Comparison of ENCODE assay signal across 1 cellular context in the genomic region with DNA sequence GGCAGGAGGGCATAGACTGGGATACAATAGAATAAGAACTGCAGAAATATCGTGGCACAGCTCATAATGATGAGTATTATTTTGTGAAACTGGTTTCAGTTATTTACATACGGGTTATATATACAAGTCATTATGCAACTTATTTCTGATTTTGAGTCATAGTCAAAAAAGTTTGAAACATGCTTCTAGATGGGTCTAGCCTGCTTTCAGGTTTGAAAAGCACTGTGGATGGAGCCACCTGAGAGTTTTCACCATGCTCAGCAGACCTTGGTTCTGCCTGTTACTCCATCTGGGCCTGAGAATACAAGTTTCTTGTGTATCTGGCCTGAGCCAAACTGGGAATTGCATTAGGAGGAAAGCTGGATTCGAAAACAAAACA.
TF ChIP-seq lines count a peak whose summit lies in the region.

No MANE protein-coding gene starts in this region.

TF ChIP-seq in GM12878, 131 proteins besides CTCF, POLR2A, EP300 and RAD21 (continued from another document and continues in another):
- TF ChIP-seq, protein P1, sequence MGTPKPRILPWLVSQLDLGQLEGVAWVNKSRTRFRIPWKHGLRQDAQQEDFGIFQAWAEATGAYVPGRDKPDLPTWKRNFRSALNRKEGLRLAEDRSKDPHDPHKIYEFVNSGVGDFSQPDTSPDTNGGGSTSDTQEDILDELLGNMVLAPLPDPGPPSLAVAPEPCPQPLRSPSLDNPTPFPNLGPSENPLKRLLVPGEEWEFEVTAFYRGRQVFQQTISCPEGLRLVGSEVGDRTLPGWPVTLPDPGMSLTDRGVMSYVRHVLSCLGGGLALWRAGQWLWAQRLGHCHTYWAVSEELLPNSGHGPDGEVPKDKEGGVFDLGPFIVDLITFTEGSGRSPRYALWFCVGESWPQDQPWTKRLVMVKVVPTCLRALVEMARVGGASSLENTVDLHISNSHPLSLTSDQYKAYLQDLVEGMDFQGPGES (IDR thresholded peaks at IDR 0.05), result no peak
- no peak for TF ChIP-seq NFYA (IDR thresholded peaks at IDR 0.05; ENCODE audit: borderline replicate concordance, low read depth, low read length)
- TF ChIP-seq ZNF274 (IDR thresholded peaks at IDR 0.05; ENCODE audit: insufficient read depth, insufficient read length), result no peak
- no peak; the same call in 1 of the 2 replicates for TF ChIP-seq SMC3 (IDR thresholded peaks at IDR 0.05; ENCODE audit: borderline replicate concordance, low read length)
- TF ChIP-seq ASH2L (IDR thresholded peaks at IDR 0.05; ENCODE audit: borderline replicate concordance, low read depth), result no peak
- TF ChIP-seq SIN3A (IDR thresholded peaks at IDR 0.05; ENCODE audit: low read depth, low read length), result no peak
- TF ChIP-seq POLR2AphosphoS5 (IDR thresholded peaks at IDR 0.05; ENCODE audit: low read length), result no peak; the same call in 1 of the 2 replicates
- no peak for TF ChIP-seq CHD2 (IDR thresholded peaks at IDR 0.05; ENCODE audit: borderline replicate concordance, low read depth, low read length)
- TF ChIP-seq, protein P2, sequence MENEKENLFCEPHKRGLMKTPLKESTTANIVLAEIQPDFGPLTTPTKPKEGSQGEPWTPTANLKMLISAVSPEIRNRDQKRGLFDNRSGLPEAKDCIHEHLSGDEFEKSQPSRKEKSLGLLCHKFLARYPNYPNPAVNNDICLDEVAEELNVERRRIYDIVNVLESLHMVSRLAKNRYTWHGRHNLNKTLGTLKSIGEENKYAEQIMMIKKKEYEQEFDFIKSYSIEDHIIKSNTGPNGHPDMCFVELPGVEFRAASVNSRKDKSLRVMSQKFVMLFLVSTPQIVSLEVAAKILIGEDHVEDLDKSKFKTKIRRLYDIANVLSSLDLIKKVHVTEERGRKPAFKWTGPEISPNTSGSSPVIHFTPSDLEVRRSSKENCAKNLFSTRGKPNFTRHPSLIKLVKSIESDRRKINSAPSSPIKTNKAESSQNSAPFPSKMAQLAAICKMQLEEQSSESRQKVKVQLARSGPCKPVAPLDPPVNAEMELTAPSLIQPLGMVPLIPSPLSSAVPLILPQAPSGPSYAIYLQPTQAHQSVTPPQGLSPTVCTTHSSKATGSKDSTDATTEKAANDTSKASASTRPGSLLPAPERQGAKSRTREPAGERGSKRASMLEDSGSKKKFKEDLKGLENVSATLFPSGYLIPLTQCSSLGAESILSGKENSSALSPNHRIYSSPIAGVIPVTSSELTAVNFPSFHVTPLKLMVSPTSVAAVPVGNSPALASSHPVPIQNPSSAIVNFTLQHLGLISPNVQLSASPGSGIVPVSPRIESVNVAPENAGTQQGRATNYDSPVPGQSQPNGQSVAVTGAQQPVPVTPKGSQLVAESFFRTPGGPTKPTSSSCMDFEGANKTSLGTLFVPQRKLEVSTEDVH (IDR thresholded peaks at IDR 0.05; ENCODE audit: low read depth, partially characterized antibody), result no peak
- TF ChIP-seq GABPA (IDR thresholded peaks at IDR 0.05; ENCODE audit: low read depth), result no peak; the same call in 1 of the 2 replicates
- TF ChIP-seq EED (IDR thresholded peaks at IDR 0.05; ENCODE audit: low read depth), result peak; percentile 19; the same call in 1 of the 2 replicates
- no peak for TF ChIP-seq ZNF207 (IDR thresholded peaks at IDR 0.05; ENCODE audit: borderline replicate concordance)
- TF ChIP-seq BCL11A (IDR thresholded peaks at IDR 0.05; ENCODE audit: low read depth, low read length), result 0 out of 2 replicates have a peak, but pooled peaks have one; percentile 27
- peak; percentile 68; the same call in 1 of the 2 replicates for TF ChIP-seq TBL1XR1 (IDR thresholded peaks at IDR 0.05; ENCODE audit: low read depth, low read length)
- TF ChIP-seq IRF4 (IDR thresholded peaks at IDR 0.05; ENCODE audit: low read depth, low read length), result peak; percentile 97
- no peak for TF ChIP-seq CHD4 (IDR thresholded peaks at IDR 0.05)
- TF ChIP-seq NR2F1 (conservative IDR thresholded peaks at IDR 0.05), result 0 out of 2 replicates have a peak, but pooled peaks have one; percentile 43
- no peak for TF ChIP-seq RB1 (IDR thresholded peaks at IDR 0.05; ENCODE audit: borderline replicate concordance)
- peak; percentile 63 for TF ChIP-seq MEF2B (IDR thresholded peaks at IDR 0.05; ENCODE audit: partially characterized antibody, poor library complexity, severe bottlenecking)
- TF ChIP-seq STAT1 (conservative IDR thresholded peaks at IDR 0.05), result no peak
- TF ChIP-seq RFX5 (IDR thresholded peaks at IDR 0.05; ENCODE audit: low read depth, low read length), result no peak
- TF ChIP-seq, protein P3, sequence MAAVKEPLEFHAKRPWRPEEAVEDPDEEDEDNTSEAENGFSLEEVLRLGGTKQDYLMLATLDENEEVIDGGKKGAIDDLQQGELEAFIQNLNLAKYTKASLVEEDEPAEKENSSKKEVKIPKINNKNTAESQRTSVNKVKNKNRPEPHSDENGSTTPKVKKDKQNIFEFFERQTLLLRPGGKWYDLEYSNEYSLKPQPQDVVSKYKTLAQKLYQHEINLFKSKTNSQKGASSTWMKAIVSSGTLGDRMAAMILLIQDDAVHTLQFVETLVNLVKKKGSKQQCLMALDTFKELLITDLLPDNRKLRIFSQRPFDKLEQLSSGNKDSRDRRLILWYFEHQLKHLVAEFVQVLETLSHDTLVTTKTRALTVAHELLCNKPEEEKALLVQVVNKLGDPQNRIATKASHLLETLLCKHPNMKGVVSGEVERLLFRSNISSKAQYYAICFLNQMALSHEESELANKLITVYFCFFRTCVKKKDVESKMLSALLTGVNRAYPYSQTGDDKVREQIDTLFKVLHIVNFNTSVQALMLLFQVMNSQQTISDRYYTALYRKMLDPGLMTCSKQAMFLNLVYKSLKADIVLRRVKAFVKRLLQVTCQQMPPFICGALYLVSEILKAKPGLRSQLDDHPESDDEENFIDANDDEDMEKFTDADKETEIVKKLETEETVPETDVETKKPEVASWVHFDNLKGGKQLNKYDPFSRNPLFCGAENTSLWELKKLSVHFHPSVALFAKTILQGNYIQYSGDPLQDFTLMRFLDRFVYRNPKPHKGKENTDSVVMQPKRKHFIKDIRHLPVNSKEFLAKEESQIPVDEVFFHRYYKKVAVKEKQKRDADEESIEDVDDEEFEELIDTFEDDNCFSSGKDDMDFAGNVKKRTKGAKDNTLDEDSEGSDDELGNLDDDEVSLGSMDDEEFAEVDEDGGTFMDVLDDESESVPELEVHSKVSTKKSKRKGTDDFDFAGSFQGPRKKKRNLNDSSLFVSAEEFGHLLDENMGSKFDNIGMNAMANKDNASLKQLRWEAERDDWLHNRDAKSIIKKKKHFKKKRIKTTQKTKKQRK (IDR thresholded peaks at IDR 0.05; ENCODE audit: low read depth, low read length), result no peak
- TF ChIP-seq BMI1 (IDR thresholded peaks at IDR 0.05; ENCODE audit: borderline replicate concordance), result no peak
- TF ChIP-seq, protein P4, sequence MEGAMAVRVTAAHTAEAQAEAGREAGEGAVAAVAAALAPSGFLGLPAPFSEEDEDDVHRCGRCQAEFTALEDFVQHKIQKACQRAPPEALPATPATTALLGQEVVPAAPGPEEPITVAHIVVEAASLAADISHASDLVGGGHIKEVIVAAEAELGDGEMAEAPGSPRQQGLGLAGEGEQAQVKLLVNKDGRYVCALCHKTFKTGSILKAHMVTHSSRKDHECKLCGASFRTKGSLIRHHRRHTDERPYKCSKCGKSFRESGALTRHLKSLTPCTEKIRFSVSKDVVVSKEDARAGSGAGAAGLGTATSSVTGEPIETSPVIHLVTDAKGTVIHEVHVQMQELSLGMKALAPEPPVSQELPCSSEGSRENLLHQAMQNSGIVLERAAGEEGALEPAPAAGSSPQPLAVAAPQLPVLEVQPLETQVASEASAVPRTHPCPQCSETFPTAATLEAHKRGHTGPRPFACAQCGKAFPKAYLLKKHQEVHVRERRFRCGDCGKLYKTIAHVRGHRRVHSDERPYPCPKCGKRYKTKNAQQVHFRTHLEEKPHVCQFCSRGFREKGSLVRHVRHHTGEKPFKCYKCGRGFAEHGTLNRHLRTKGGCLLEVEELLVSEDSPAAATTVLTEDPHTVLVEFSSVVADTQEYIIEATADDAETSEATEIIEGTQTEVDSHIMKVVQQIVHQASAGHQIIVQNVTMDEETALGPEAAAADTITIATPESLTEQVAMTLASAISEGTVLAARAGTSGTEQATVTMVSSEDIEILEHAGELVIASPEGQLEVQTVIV (IDR thresholded peaks at IDR 0.05; ENCODE audit: borderline replicate concordance, partially characterized antibody), result no peak
- TF ChIP-seq, protein P5, sequence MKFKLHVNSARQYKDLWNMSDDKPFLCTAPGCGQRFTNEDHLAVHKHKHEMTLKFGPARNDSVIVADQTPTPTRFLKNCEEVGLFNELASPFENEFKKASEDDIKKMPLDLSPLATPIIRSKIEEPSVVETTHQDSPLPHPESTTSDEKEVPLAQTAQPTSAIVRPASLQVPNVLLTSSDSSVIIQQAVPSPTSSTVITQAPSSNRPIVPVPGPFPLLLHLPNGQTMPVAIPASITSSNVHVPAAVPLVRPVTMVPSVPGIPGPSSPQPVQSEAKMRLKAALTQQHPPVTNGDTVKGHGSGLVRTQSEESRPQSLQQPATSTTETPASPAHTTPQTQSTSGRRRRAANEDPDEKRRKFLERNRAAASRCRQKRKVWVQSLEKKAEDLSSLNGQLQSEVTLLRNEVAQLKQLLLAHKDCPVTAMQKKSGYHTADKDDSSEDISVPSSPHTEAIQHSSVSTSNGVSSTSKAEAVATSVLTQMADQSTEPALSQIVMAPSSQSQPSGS (IDR thresholded peaks at IDR 0.05; ENCODE audit: low read length), result peak; percentile 88
- no peak; the same call in 1 of the 2 replicates for TF ChIP-seq ZNF217 (IDR thresholded peaks at IDR 0.05)
- peak in 1 of 2 experiments; percentile 65; a peak in 1 of 4 replicates for TF ChIP-seq IKZF2 (IDR thresholded peaks at IDR 0.05)
- no peak for TF ChIP-seq SUZ12 (IDR thresholded peaks at IDR 0.05; ENCODE audit: unreplicated experiment)
- no peak for TF ChIP-seq SIX5 (IDR thresholded peaks at IDR 0.05; ENCODE audit: low read depth, low read length, severe bottlenecking)
- TF ChIP-seq, protein P6, sequence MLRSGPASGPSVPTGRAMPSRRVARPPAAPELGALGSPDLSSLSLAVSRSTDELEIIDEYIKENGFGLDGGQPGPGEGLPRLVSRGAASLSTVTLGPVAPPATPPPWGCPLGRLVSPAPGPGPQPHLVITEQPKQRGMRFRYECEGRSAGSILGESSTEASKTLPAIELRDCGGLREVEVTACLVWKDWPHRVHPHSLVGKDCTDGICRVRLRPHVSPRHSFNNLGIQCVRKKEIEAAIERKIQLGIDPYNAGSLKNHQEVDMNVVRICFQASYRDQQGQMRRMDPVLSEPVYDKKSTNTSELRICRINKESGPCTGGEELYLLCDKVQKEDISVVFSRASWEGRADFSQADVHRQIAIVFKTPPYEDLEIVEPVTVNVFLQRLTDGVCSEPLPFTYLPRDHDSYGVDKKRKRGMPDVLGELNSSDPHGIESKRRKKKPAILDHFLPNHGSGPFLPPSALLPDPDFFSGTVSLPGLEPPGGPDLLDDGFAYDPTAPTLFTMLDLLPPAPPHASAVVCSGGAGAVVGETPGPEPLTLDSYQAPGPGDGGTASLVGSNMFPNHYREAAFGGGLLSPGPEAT (IDR thresholded peaks at IDR 0.05; ENCODE audit: low read depth), result peak; percentile 38; the same call in 1 of the 2 replicates
- no peak for TF ChIP-seq ZNF384 (IDR thresholded peaks at IDR 0.05; ENCODE audit: borderline replicate concordance, low read depth, low read length)
- TF ChIP-seq, protein P7, sequence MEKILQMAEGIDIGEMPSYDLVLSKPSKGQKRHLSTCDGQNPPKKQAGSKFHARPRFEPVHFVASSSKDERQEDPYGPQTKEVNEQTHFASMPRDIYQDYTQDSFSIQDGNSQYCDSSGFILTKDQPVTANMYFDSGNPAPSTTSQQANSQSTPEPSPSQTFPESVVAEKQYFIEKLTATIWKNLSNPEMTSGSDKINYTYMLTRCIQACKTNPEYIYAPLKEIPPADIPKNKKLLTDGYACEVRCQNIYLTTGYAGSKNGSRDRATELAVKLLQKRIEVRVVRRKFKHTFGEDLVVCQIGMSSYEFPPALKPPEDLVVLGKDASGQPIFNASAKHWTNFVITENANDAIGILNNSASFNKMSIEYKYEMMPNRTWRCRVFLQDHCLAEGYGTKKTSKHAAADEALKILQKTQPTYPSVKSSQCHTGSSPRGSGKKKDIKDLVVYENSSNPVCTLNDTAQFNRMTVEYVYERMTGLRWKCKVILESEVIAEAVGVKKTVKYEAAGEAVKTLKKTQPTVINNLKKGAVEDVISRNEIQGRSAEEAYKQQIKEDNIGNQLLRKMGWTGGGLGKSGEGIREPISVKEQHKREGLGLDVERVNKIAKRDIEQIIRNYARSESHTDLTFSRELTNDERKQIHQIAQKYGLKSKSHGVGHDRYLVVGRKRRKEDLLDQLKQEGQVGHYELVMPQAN (conservative IDR thresholded peaks at IDR 0.05), result no peak
- no peak for TF ChIP-seq NFXL1 (IDR thresholded peaks at IDR 0.05; ENCODE audit: borderline replicate concordance)
- no peak for TF ChIP-seq GATAD2B (conservative IDR thresholded peaks at IDR 0.05; ENCODE audit: low read depth)
- peak; percentile 37; the same call in 1 of the 2 replicates for TF ChIP-seq ZNF24 (IDR thresholded peaks at IDR 0.05)
- TF ChIP-seq, protein P8, sequence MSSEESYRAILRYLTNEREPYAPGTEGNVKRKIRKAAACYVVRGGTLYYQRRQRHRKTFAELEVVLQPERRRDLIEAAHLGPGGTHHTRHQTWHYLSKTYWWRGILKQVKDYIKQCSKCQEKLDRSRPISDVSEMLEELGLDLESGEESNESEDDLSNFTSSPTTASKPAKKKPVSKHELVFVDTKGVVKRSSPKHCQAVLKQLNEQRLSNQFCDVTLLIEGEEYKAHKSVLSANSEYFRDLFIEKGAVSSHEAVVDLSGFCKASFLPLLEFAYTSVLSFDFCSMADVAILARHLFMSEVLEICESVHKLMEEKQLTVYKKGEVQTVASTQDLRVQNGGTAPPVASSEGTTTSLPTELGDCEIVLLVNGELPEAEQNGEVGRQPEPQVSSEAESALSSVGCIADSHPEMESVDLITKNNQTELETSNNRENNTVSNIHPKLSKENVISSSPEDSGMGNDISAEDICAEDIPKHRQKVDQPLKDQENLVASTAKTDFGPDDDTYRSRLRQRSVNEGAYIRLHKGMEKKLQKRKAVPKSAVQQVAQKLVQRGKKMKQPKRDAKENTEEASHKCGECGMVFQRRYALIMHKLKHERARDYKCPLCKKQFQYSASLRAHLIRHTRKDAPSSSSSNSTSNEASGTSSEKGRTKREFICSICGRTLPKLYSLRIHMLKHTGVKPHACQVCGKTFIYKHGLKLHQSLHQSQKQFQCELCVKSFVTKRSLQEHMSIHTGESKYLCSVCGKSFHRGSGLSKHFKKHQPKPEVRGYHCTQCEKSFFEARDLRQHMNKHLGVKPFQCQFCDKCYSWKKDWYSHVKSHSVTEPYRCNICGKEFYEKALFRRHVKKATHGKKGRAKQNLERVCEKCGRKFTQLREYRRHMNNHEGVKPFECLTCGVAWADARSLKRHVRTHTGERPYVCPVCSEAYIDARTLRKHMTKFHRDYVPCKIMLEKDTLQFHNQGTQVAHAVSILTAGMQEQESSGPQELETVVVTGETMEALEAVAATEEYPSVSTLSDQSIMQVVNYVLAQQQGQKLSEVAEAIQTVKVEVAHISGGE (CRISPR knock-in tag; IDR thresholded peaks at IDR 0.05), result no peak
- no peak for TF ChIP-seq SUPT20H (IDR thresholded peaks at IDR 0.05; ENCODE audit: borderline replicate concordance, control insufficient read depth, low read depth, low read length)
- no peak for TF ChIP-seq MYC (IDR thresholded peaks at IDR 0.05; ENCODE audit: insufficient read depth, insufficient read length, insufficient replicate concordance, low read length, severe bottlenecking)
